Comparison of ENCODE assay signal across 8 cellular contexts in genomic region chr17:32142857-32143524, GRCh38. TPM values are rescaled to one million over a fixed set of nuclear protein-coding genes. Genes with fewer than 3 reads are reported as not detected.
DNase-seq lines count a peak whose midpoint lies in the region; ATAC-seq and TF ChIP-seq lines count a peak whose summit lies in the region.

No MANE protein-coding gene starts in this region.

- ATAC-seq in T-cell (replicated peaks in 1 of 4) (peak in 1 of 4 experiments; percentile 18), GM21529 (IDR thresholded peaks at IDR 0.05; ENCODE audit: unreplicated experiment) (no peak)
- ATAC-seq in stimulated activated effector memory CD8-positive, alpha-beta T cell treated with anti-CD3 and anti-CD28 coated beads, Interleukin-12 subunit alpha, Interleukin-12 subunit beta, amount 100 ng/mL, for 72 hours: no peak

- TF ChIP-seq CTCF in colonic mucosa (IDR thresholded peaks at IDR 0.05): no peak

- H3K4me3 ChIP-seq in Jurkat, Clone E6-1 (ENCODE audit: low read length): peak overlapping the region; percentile 65
- peak overlapping the region; percentile 90 for H3K4me3 ChIP-seq in colonic mucosa

- H3K9ac ChIP-seq in colonic mucosa (ENCODE audit: low read depth in 2 of 2, low read length in 2 of 2): peak overlapping the region; percentile 88 to 93

- peak overlapping the region; percentile 53 to 77 for H3K27ac Mint-ChIP-seq in T-cell
- peak overlapping the region; percentile 98 for H3K27ac Mint-ChIP-seq in stimulated activated effector memory CD8-positive, alpha-beta T cell treated with anti-CD3 and anti-CD28 coated beads, Interleukin-12 subunit alpha, Interleukin-12 subunit beta, amount 100 ng/mL, for 72 hours

- peaks cover 3% of the 10 kb centered on the region for H3K36me3 Mint-ChIP-seq in T-cell
- H3K36me3 Mint-ChIP-seq in stimulated activated effector memory CD8-positive, alpha-beta T cell treated with anti-CD3 and anti-CD28 coated beads, Interleukin-12 subunit alpha, Interleukin-12 subunit beta, amount 100 ng/mL, for 72 hours: peaks cover 19% of the 10 kb centered on the region

- H3K4me1 Mint-ChIP-seq in T-cell: peaks cover 25 to 38% (median 37%) of the 10 kb centered on the region in 3 donors
- peaks cover 5% of the 10 kb centered on the region for H3K4me1 Mint-ChIP-seq in stimulated activated effector memory CD8-positive, alpha-beta T cell treated with anti-CD3 and anti-CD28 coated beads, Interleukin-12 subunit alpha, Interleukin-12 subunit beta, amount 100 ng/mL, for 72 hours

- H3K4me1 ChIP-seq in colonic mucosa: no peaks in the 10 kb centered on the region

- H3K9me3 Mint-ChIP-seq in T-cell: no peaks in the 10 kb centered on the region
- no peaks in the 10 kb centered on the region for H3K9me3 Mint-ChIP-seq in stimulated activated effector memory CD8-positive, alpha-beta T cell treated with anti-CD3 and anti-CD28 coated beads, Interleukin-12 subunit alpha, Interleukin-12 subunit beta, amount 100 ng/mL, for 72 hours

- no peaks in the 10 kb centered on the region for H3K9me3 ChIP-seq in colonic mucosa

- intact Hi-C loops in colonic mucosa (cut with DNase I): no loop called here

- CTCF ChIA-PET in T-cell (lab: Charles Lee): interaction anchor here in 1 of 2 donors (5.9 kb wide), 1 partner anchor 16 kb away, joined by 44 read pairs; no protein-coding TSS in a partner anchor

- H3K27me3 Mint-ChIP-seq in T-cell: no peaks in the 10 kb centered on the region

- peak overlapping the region; percentile 93 to 99 (median 95) for H3K4me3 Mint-ChIP-seq in T-cell
- H3K4me3 Mint-ChIP-seq in stimulated activated effector memory CD8-positive, alpha-beta T cell treated with anti-CD3 and anti-CD28 coated beads, Interleukin-12 subunit alpha, Interleukin-12 subunit beta, amount 100 ng/mL, for 72 hours: peak overlapping the region; percentile 99

- POLR2A ChIA-PET in T-cell (lab: Charles Lee): no interaction called here

- H3K27ac ChIP-seq in colonic mucosa: peak overlapping the region; percentile 90

- H3K27me3 ChIP-seq in colonic mucosa: no peaks in the 10 kb centered on the region

- H3K36me3 ChIP-seq in colonic mucosa: no peaks in the 10 kb centered on the region

- peak; percentile 40 for DNase-seq in NCI-H2029 (lab: John Stamatoyannopoulos, UW)
- DNase-seq in NCI-H2029 treated with DMSO at 0.1 percent for 48 hours (lab: John Stamatoyannopoulos, UW): no peak
- no peak for DNase-seq in Jurkat, Clone E6-1 (ENCODE audit: low read depth, low spot score)
- peak in 5 of 34 experiments; percentile 9 to 18 (median 13) for DNase-seq in T-cell
- peak; percentile 77 for DNase-seq in colonic mucosa
- peak; percentile 84 for DNase-seq in left kidney (ENCODE audit: low read depth, low spot score)
- DNase-seq in stimulated activated effector memory CD8-positive, alpha-beta T cell treated with anti-CD3 and anti-CD28 coated beads, Interleukin-12 subunit alpha, Interleukin-12 subunit beta, amount 100 ng/mL, for 72 hours (ENCODE audit: low spot score in 2 of 2): no peak

RNA-seq across cellular contexts. Expression of gene RHOT1, which starts 0.7 kb away (rescaled TPM):
- 44.7 TPM for polyA plus RNA-seq in Jurkat, Clone E6-1 (2012; ENCODE audit: insufficient read depth, insufficient read length)
- total RNA-seq in T-cell (10 to 100 TPM; 18.7 to 26.8 (median 24.1) TPM), colonic mucosa (10 to 100 TPM; 18.1 to 27.4 TPM)

Comparison
In these comparisons a context has a peak if more than half of its experiments do, and no peak if none do; other contexts are left out.
1. DNase-seq: peak in NCI-H2029 (single experiment), colonic mucosa (single experiment) and left kidney (single experiment); none in NCI-H2029 treated with DMSO at 0.1 percent for 48 hours (single experiment), Jurkat, Clone E6-1 (single experiment) and stimulated activated effector memory CD8-positive, alpha-beta T cell treated with anti-CD3 and anti-CD28 coated beads, Interleukin-12 subunit alpha, Interleukin-12 subunit beta, amount 100 ng/mL, for 72 hours (0 of 2).